In genomic region chrX:24023538-24023937, GRCh38 we compare ENCODE assay signal across 12 cellular contexts. TPM values are rescaled to one million over a fixed set of nuclear protein-coding genes. Genes with fewer than 3 reads are reported as not detected.
DNase-seq lines count a peak whose midpoint lies in the region; TF ChIP-seq lines count a peak whose summit lies in the region.
"Had no signal": no experiment of that assay in that cellular context is flagged by ENCODE, and none has a peak within 500 bp of the region (broad histone marks: within the 10 kb centered on the region; RNA-seq: fewer than 3 reads in every experiment).

No MANE protein-coding gene starts in this region.

- peak overlapping the region; percentile 53 for H3K27ac Mint-ChIP-seq in activated T-cell treated with anti-CD3 and anti-CD28 coated beads, Interleukin-2, amount 50 U/mL, for 24 hours
- H3K27ac Mint-ChIP-seq in activated T-helper 2 cell treated with anti-CD3 and anti-CD28 coated beads, Interferon-gamma antibody, Interleukin-2, Interleukin-4, amounts not matched to agents 10 μg/mL and 5 μg/mL and 100 μg/mL, durations not matched to agents 14 hours and 24 hours and 36 hours: peak overlapping the region; percentile 83

- TF ChIP-seq POLR2A in suprapubic skin (IDR thresholded peaks at IDR 0.05): no peak

- DNase-seq in activated T-cell treated with anti-CD3 and anti-CD28 coated beads, Interleukin-2, amount 50 U/mL, for 24 hours: no peak
- no peak for DNase-seq in activated T-cell treated with anti-CD3 and anti-CD28 coated beads, Interleukin-2, amount 50 U/mL, for 48 hours
- no peak for DNase-seq in activated T-helper 2 cell treated with anti-CD3 and anti-CD28 coated beads, Interferon-gamma antibody, Interleukin-2, Interleukin-4, amounts not matched to agents 10 μg/mL and 5 μg/mL and 100 μg/mL, durations not matched to agents 14 hours and 24 hours and 36 hours (ENCODE audit: low spot score)
- DNase-seq in suprapubic skin (ENCODE audit: low spot score in 2 of 2): no peak
- no peak for DNase-seq in NCI-H2227 treated with DMSO at 0.1 percent for 48 hours (lab: John Stamatoyannopoulos, UW)
- no peak for DNase-seq in activated CD4-positive, CD25-positive, alpha-beta regulatory T cell treated with anti-CD3 and anti-CD28 coated beads, Interleukin-2, amount 50 U/mL, for 72 hours
- DNase-seq in NCI-H187 treated with DMSO at 0.1 percent for 48 hours (lab: John Stamatoyannopoulos, UW): no peak
- DNase-seq: COR-L47; HCEC 1CT; NCI-H774; stimulated activated CD4-positive, alpha-beta T cell treated with anti-CD3 and anti-CD28 coated beads, Interleukin-2, amount 100 ng/mL, for 48 hours had no signal

- WGBS in suprapubic skin: 29% methylated on average over 1 of the region's 1 CpG

- H3K4me3 ChIP-seq in iPS-18c (ENCODE audit: insufficient read depth, low read depth, low read length) (peak overlapping the region; percentile 89; the same call in 1 of the 2 replicates), suprapubic skin (peak overlapping the region; percentile 79)

- intact Hi-C loops in activated T-helper 2 cell treated with anti-CD3 and anti-CD28 coated beads, Interferon-gamma antibody, Interleukin-2, Interleukin-4, amounts not matched to agents 10 μg/mL and 5 μg/mL and 100 μg/mL, durations not matched to agents 14 hours and 24 hours and 36 hours (cut with micrococcal nuclease): loop anchor here (10.0 kb wide), 2 partner anchors 279 to 359 kb away; partner anchors contain the start of genes ACOT9 and PRDX4

- peak overlapping the region; percentile 81 for H3K4me3 Mint-ChIP-seq in activated T-cell treated with anti-CD3 and anti-CD28 coated beads, Interleukin-2, amount 50 U/mL, for 24 hours
- peak overlapping the region; percentile 91 for H3K4me3 Mint-ChIP-seq in activated T-helper 2 cell treated with anti-CD3 and anti-CD28 coated beads, Interferon-gamma antibody, Interleukin-2, Interleukin-4, amounts not matched to agents 10 μg/mL and 5 μg/mL and 100 μg/mL, durations not matched to agents 14 hours and 24 hours and 36 hours (ENCODE audit: low read depth)

- no peaks in the 10 kb centered on the region for H3K9me3 Mint-ChIP-seq in activated T-cell treated with anti-CD3 and anti-CD28 coated beads, Interleukin-2, amount 50 U/mL, for 24 hours
- no peaks in the 10 kb centered on the region for H3K9me3 Mint-ChIP-seq in activated T-helper 2 cell treated with anti-CD3 and anti-CD28 coated beads, Interferon-gamma antibody, Interleukin-2, Interleukin-4, amounts not matched to agents 10 μg/mL and 5 μg/mL and 100 μg/mL, durations not matched to agents 14 hours and 24 hours and 36 hours

- H3K27ac ChIP-seq in suprapubic skin: no peak overlapping the region

- H3K36me3 ChIP-seq in suprapubic skin: no peaks in the 10 kb centered on the region

- H3K27me3 ChIP-seq in suprapubic skin: no peaks in the 10 kb centered on the region

- peaks cover 24% of the 10 kb centered on the region for H3K36me3 Mint-ChIP-seq in activated T-cell treated with anti-CD3 and anti-CD28 coated beads, Interleukin-2, amount 50 U/mL, for 24 hours (ENCODE audit: low read depth)
- peaks cover 26% of the 10 kb centered on the region for H3K36me3 Mint-ChIP-seq in activated T-helper 2 cell treated with anti-CD3 and anti-CD28 coated beads, Interferon-gamma antibody, Interleukin-2, Interleukin-4, amounts not matched to agents 10 μg/mL and 5 μg/mL and 100 μg/mL, durations not matched to agents 14 hours and 24 hours and 36 hours (ENCODE audit: low read depth)

- H3K9me3 ChIP-seq in iPS-18c (ENCODE audit: control insufficient read depth, insufficient read depth, low read length) (no peaks in the 10 kb centered on the region), suprapubic skin (no peaks in the 10 kb centered on the region)

- H3K27me3 Mint-ChIP-seq in activated T-cell treated with anti-CD3 and anti-CD28 coated beads, Interleukin-2, amount 50 U/mL, for 24 hours: peaks cover 22% of the 10 kb centered on the region
- H3K27me3 Mint-ChIP-seq in activated T-helper 2 cell treated with anti-CD3 and anti-CD28 coated beads, Interferon-gamma antibody, Interleukin-2, Interleukin-4, amounts not matched to agents 10 μg/mL and 5 μg/mL and 100 μg/mL, durations not matched to agents 14 hours and 24 hours and 36 hours (ENCODE audit: low read depth): no peaks in the 10 kb centered on the region

- no peak for TF ChIP-seq EP300 in suprapubic skin (IDR thresholded peaks at IDR 0.05)

- TF ChIP-seq CTCF in suprapubic skin (IDR thresholded peaks at IDR 0.05): no peak

- H3K4me1 Mint-ChIP-seq in activated T-cell treated with anti-CD3 and anti-CD28 coated beads, Interleukin-2, amount 50 U/mL, for 24 hours (ENCODE audit: low read depth): peaks cover 33% of the 10 kb centered on the region
- H3K4me1 Mint-ChIP-seq in activated T-helper 2 cell treated with anti-CD3 and anti-CD28 coated beads, Interferon-gamma antibody, Interleukin-2, Interleukin-4, amounts not matched to agents 10 μg/mL and 5 μg/mL and 100 μg/mL, durations not matched to agents 14 hours and 24 hours and 36 hours (ENCODE audit: low read depth): peaks cover 28% of the 10 kb centered on the region

- H3K4me1 ChIP-seq in suprapubic skin: peaks cover 3% of the 10 kb centered on the region

RNA-seq across cellular contexts. Expression of gene KLHL15, which starts 3.4 kb away (rescaled TPM):
- 10.3 and 11.3 TPM in 2 replicates for total RNA-seq in activated T-helper 2 cell treated with anti-CD3 and anti-CD28 coated beads, Interferon-gamma antibody, Interleukin-2, Interleukin-4, amounts not matched to agents 10 μg/mL and 5 μg/mL and 100 μg/mL, durations not matched to agents 14 hours and 24 hours and 36 hours
- 1 to 10 TPM; 6.0 to 9.6 (median 7.4) TPM for total RNA-seq in suprapubic skin

RNA-seq across cellular contexts. Expression of gene EIF2S3, which starts 31.2 kb away (rescaled TPM):
- total RNA-seq in activated T-helper 2 cell treated with anti-CD3 and anti-CD28 coated beads, Interferon-gamma antibody, Interleukin-2, Interleukin-4, amounts not matched to agents 10 μg/mL and 5 μg/mL and 100 μg/mL, durations not matched to agents 14 hours and 24 hours and 36 hours: 188 and 189 TPM in 2 replicates
- 100 to 1,000 TPM; 111 to 118 (median 115) TPM for total RNA-seq in suprapubic skin
